ENCODE assay signal across 22 cellular contexts in the genomic region with DNA sequence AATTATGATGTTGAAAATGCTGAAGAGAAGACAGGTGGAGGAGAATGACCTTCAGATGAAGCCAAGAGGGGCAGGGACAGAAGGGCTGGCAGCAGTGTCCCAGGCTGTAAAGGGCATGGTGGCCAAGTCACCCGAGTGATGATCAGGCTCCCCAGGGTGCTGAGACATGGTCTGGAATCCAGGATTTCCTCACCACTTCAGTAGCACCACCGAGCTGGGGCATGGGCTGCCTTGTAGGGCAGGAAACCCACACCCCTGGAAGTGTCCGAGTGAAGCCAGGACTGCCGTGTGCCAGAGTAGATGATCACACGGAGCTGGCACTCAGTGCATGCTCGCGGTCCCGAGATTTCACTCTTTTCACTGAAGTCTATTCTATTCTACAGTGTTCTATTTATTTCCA.
"Had no signal": no experiment of that assay in that cellular context is flagged by ENCODE, and none has a peak within 500 bp of the region (broad histone marks: within the 10 kb centered on the region; RNA-seq: fewer than 3 reads in every experiment).

No MANE protein-coding gene starts in this region.

- H3K36me3 ChIP-seq: colonic mucosa, thoracic aorta had no signal

- H2AFZ ChIP-seq: hepatocyte, parathyroid adenoma had no signal

- DNase-seq: activated B cell treated with CpG ODN at 0.5 μM for 24 hours; activated CD4-positive, alpha-beta T cell treated with anti-CD3 and anti-CD28 coated beads, Interleukin-2, amount 50 U/mL, for 1 hour; activated CD8-positive, alpha-beta memory T cell treated with anti-CD3 and anti-CD28 coated beads, Interleukin-2, amount 10 ng/mL, durations not matched to agents 7 days and 5 days; activated CD8-positive, alpha-beta T cell treated with anti-CD3 and anti-CD28 coated beads, Interleukin-2, amount 10 ng/mL, durations not matched to agents 7 days and 5 days; activated T-cell treated with anti-CD3 and anti-CD28 coated beads, Interleukin-2, amount 50 U/mL, for 48 hours; colonic mucosa; effector CD8-positive, alpha-beta T cell; glutamatergic neuron; islet precursor cell; left colon; naive B cell; nucleus accumbens; right cardiac atrium; stimulated activated CD4-positive, alpha-beta T cell treated with anti-CD3 and anti-CD28 coated beads, Interleukin-12 subunit alpha, Interleukin-12 subunit beta, amount 100 ng/mL, for 4 hours; stimulated activated CD4-positive, alpha-beta T cell treated with anti-CD3 and anti-CD28 coated beads, Interleukin-4, amount 100 ng/mL, for 1 hour; stimulated activated naive CD8-positive, alpha-beta T cell treated with anti-CD3 and anti-CD28 coated beads, Interleukin-15, Interleukin-2, amounts not matched to agents 100 U/mL and 50 U/mL, for 24 hours; T-cell; trophoblast cell had no signal

- H3K4me3 ChIP-seq: colonic mucosa, hepatocyte, thoracic aorta had no signal

- H3K4me1 ChIP-seq: colonic mucosa, parathyroid adenoma had no signal

- H3K27ac ChIP-seq: colonic mucosa, epithelial cell of prostate, hepatocyte, parathyroid adenoma, thoracic aorta had no signal

- H3K9me3 ChIP-seq: colonic mucosa, thoracic aorta had no signal

- H3K4me2 ChIP-seq: hepatocyte had no signal

- H3K27me3 ChIP-seq: colonic mucosa, hepatocyte had no signal

- H3K79me2 ChIP-seq: hepatocyte, parathyroid adenoma had no signal

- ATAC-seq: activated CD8-positive, alpha-beta memory T cell treated with anti-CD3 and anti-CD28 coated beads, Interleukin-2, amount 10 ng/mL, durations not matched to agents 7 days and 5 days; activated CD8-positive, alpha-beta T cell treated with anti-CD3 and anti-CD28 coated beads, Interleukin-2, amount 10 ng/mL, durations not matched to agents 7 days and 5 days; left colon; stimulated activated naive CD8-positive, alpha-beta T cell treated with anti-CD3 and anti-CD28 coated beads, Interleukin-15, Interleukin-2, amounts not matched to agents 100 U/mL and 50 U/mL, for 24 hours; T-cell had no signal
